2 cellular contexts compared by ENCODE assay signal in genomic region chr1:38741341-38741740, GRCh38.
TF ChIP-seq lines count a peak whose summit lies in the region.

No MANE protein-coding gene starts in this region.

TF ChIP-seq in GM23338, 12 proteins besides CTCF, POLR2A, EP300 and RAD21:
- TF ChIP-seq NANOG (IDR thresholded peaks at IDR 0.05; ENCODE audit: borderline replicate concordance) (no peak), ZNF114 (CRISPR knock-in tag; IDR thresholded peaks at IDR 0.05) (no peak), STAT1 (IDR thresholded peaks at IDR 0.05; ENCODE audit: unreplicated experiment) (no peak), ZNF462 (CRISPR knock-in tag; IDR thresholded peaks at IDR 0.05) (no peak), JUNB (IDR thresholded peaks at IDR 0.05; ENCODE audit: unreplicated experiment) (no peak), EZH2 (IDR thresholded peaks at IDR 0.05; ENCODE audit: low read depth, unreplicated experiment) (no peak), ZNF331 (CRISPR knock-in tag; IDR thresholded peaks at IDR 0.05; ENCODE audit: low read depth) (no peak), ETS1 (IDR thresholded peaks at IDR 0.05) (no peak), CREB1 (CRISPR knock-in tag; IDR thresholded peaks at IDR 0.05; ENCODE audit: low read depth) (no peak), EZH2phosphoT487 (IDR thresholded peaks at IDR 0.05; ENCODE audit: unreplicated experiment) (no peak), REST (IDR thresholded peaks at IDR 0.05; ENCODE audit: unreplicated experiment) (no peak), POLR2AphosphoS5 (IDR thresholded peaks at IDR 0.05; ENCODE audit: low read depth) (no peak)

TF ChIP-seq in K562, 482 proteins besides CTCF, POLR2A, EP300 and RAD21:
- 0 out of 2 replicates have a peak, but pooled peaks have one; percentile 15 for TF ChIP-seq CBFA2T3 (IDR thresholded peaks at IDR 0.05)
- no peak for TF ChIP-seq DPF2 (IDR thresholded peaks at IDR 0.05)
